ENCODE assay signal across 9 cellular contexts in genomic region chr21:28636988-28637691, GRCh38.
DNase-seq lines count a peak whose midpoint lies in the region; ATAC-seq and TF ChIP-seq lines count a peak whose summit lies in the region.
"Had no signal": no experiment of that assay in that cellular context is flagged by ENCODE, and none has a peak within 500 bp of the region (broad histone marks: within the 10 kb centered on the region; RNA-seq: fewer than 3 reads in every experiment).

No MANE protein-coding gene starts in this region.

- POLR2A ChIA-PET in activated CD4-positive, alpha-beta T cell treated with anti-CD3 and anti-CD28 coated beads for 36 hours (lab: Charles Lee): no interaction called here
- POLR2A ChIA-PET in CD4-positive, alpha-beta memory T cell (lab: Charles Lee; ENCODE audit: partially characterized antibody): no interaction called here

- H3K27ac Mint-ChIP-seq in activated CD4-positive, alpha-beta T cell treated with anti-CD3 and anti-CD28 coated beads for 36 hours: peak overlapping the region; percentile 62
- no peak overlapping the region for H3K27ac Mint-ChIP-seq in CD4-positive, alpha-beta memory T cell

- no peak overlapping the region for H3K4me3 ChIP-seq in skeletal muscle cell (ENCODE audit: low read depth, low read length)
- H3K4me3 ChIP-seq in CD4-positive, alpha-beta memory T cell (ENCODE audit: low read length in 2 of 2): no peak overlapping the region
- H3K4me3 ChIP-seq in spleen: no peak overlapping the region
- H3K4me3 ChIP-seq: gastrocnemius medialis had no signal

- H3K27me3 Mint-ChIP-seq in activated CD4-positive, alpha-beta T cell treated with anti-CD3 and anti-CD28 coated beads for 36 hours: no peaks in the 10 kb centered on the region
- H3K27me3 Mint-ChIP-seq in CD4-positive, alpha-beta memory T cell: no peaks in the 10 kb centered on the region

- no peaks in the 10 kb centered on the region for H3K27me3 ChIP-seq in CD4-positive, alpha-beta memory T cell (ENCODE audit: insufficient read depth, low read length)
- no peaks in the 10 kb centered on the region for H3K27me3 ChIP-seq in spleen (replicated peaks in 1 of 7)
- H3K27me3 ChIP-seq: gastrocnemius medialis had no signal

- CTCF ChIA-PET in activated CD4-positive, alpha-beta T cell treated with anti-CD3 and anti-CD28 coated beads for 36 hours (lab: Charles Lee): no interaction called here
- CTCF ChIA-PET in CD4-positive, alpha-beta memory T cell (lab: Charles Lee; ENCODE audit: partially characterized antibody): interaction anchor here (1.1 kb wide), 1 partner anchor 107 kb away, joined by 3 read pairs; no protein-coding TSS in a partner anchor

- WGBS in spleen, 5 donors: 64 to 71% (median 66%) methylated on average over 5 of the region's 5 CpGs

- no peaks in the 10 kb centered on the region for H3K36me3 Mint-ChIP-seq in activated CD4-positive, alpha-beta T cell treated with anti-CD3 and anti-CD28 coated beads for 36 hours (ENCODE audit: low read depth)
- peaks cover 0 to 16% of the 10 kb centered on the region in 2 donors for H3K36me3 Mint-ChIP-seq in CD4-positive, alpha-beta memory T cell

- peak; percentile 62 for DNase-seq in activated CD4-positive, alpha-beta T cell treated with anti-CD3 and anti-CD28 coated beads for 36 hours
- DNase-seq in activated CD4-positive, alpha-beta T cell treated with anti-CD3 and anti-CD28 coated beads for 1 hour: no peak
- peak; percentile 28 for DNase-seq in RKO (ENCODE audit: low spot score)
- peak; percentile 94 for DNase-seq in dermis blood vessel endothelial cell
- DNase-seq in skeletal muscle cell (ENCODE audit: low read depth): peak; percentile 64
- no peak for DNase-seq in CD4-positive, alpha-beta memory T cell
- DNase-seq in spleen: no peak
- no peak for DNase-seq in cerebellum (ENCODE audit: low spot score)
- DNase-seq: gastrocnemius medialis had no signal

- peaks cover 19% of the 10 kb centered on the region for H3K4me1 Mint-ChIP-seq in activated CD4-positive, alpha-beta T cell treated with anti-CD3 and anti-CD28 coated beads for 36 hours
- peaks cover 0 to 2% (median under 1%) of the 10 kb centered on the region in 4 donors for H3K4me1 Mint-ChIP-seq in CD4-positive, alpha-beta memory T cell

- TF ChIP-seq POLR2A in spleen (IDR thresholded peaks at IDR 0.05): no peak

- no peak for TF ChIP-seq CTCF in spleen (IDR thresholded peaks at IDR 0.05 in 8 of 11, conservative IDR thresholded peaks at IDR 0.05 in 3 of 11)

- no peaks in the 10 kb centered on the region for H3K9me3 ChIP-seq in CD4-positive, alpha-beta memory T cell (ENCODE audit: control insufficient read depth in 1 of 2, low read length in 2 of 2)
- no peaks in the 10 kb centered on the region for H3K9me3 ChIP-seq in spleen
- H3K9me3 ChIP-seq: gastrocnemius medialis had no signal

- no peak overlapping the region for H3K4me3 Mint-ChIP-seq in activated CD4-positive, alpha-beta T cell treated with anti-CD3 and anti-CD28 coated beads for 36 hours
- no peak overlapping the region for H3K4me3 Mint-ChIP-seq in CD4-positive, alpha-beta memory T cell

- no peak overlapping the region for H3K27ac ChIP-seq in CD4-positive, alpha-beta memory T cell (ENCODE audit: low read depth, low read length)
- no peak overlapping the region for H3K27ac ChIP-seq in spleen
- H3K27ac ChIP-seq: gastrocnemius medialis had no signal

- no peaks in the 10 kb centered on the region for H3K4me1 ChIP-seq in CD4-positive, alpha-beta memory T cell (ENCODE audit: insufficient read depth, low read length)
- H3K4me1 ChIP-seq in spleen: peaks cover 0 to 6% (median 0%) of the 10 kb centered on the region in 6 donors

- ATAC-seq in activated CD4-positive, alpha-beta T cell treated with anti-CD3 and anti-CD28 coated beads for 36 hours: peak; percentile 88
- ATAC-seq: gastrocnemius medialis had no signal

- no peaks in the 10 kb centered on the region for H3K36me3 ChIP-seq in CD4-positive, alpha-beta memory T cell (ENCODE audit: insufficient read depth, low read length)
- no peaks in the 10 kb centered on the region for H3K36me3 ChIP-seq in spleen
- H3K36me3 ChIP-seq: gastrocnemius medialis had no signal

- intact Hi-C loops in activated CD4-positive, alpha-beta T cell treated with anti-CD3 and anti-CD28 coated beads for 36 hours (cut with DNase I, micrococcal nuclease): loop anchor here in 1 of 2 experiments (5.0 kb wide), 1 partner anchor 140 kb away; no protein-coding TSS in a partner anchor
- intact Hi-C loops in CD4-positive, alpha-beta memory T cell (cut with micrococcal nuclease): no loop called here
- intact Hi-C loops in spleen (cut with DNase I; ENCODE audit: low total_unique reads): no loop called here

- H3K9me3 Mint-ChIP-seq in activated CD4-positive, alpha-beta T cell treated with anti-CD3 and anti-CD28 coated beads for 36 hours (ENCODE audit: low read depth): no peaks in the 10 kb centered on the region
- H3K9me3 Mint-ChIP-seq in CD4-positive, alpha-beta memory T cell: peaks cover 0 to 2% (median 0%) of the 10 kb centered on the region in 8 donors

Comparison
In these comparisons a context has a peak if more than half of its experiments do, and no peak if none do; other contexts are left out.
1. DNase-seq: peak in activated CD4-positive, alpha-beta T cell treated with anti-CD3 and anti-CD28 coated beads for 36 hours (single experiment), RKO (single experiment), dermis blood vessel endothelial cell (single experiment) and skeletal muscle cell (single experiment); none in activated CD4-positive, alpha-beta T cell treated with anti-CD3 and anti-CD28 coated beads for 1 hour (single experiment), CD4-positive, alpha-beta memory T cell (0 of 5), spleen (single experiment) and cerebellum (single experiment).